Comparison of ENCODE assay signal across 16 cellular contexts in genomic region chr2:69456154-69456553, GRCh38. TPM values are rescaled to one million over a fixed set of nuclear protein-coding genes. Genes with fewer than 3 reads are reported as not detected.
DNase-seq lines count a peak whose midpoint lies in the region; ATAC-seq and TF ChIP-seq lines count a peak whose summit lies in the region.
"Had no signal": no experiment of that assay in that cellular context is flagged by ENCODE, and none has a peak within 500 bp of the region (broad histone marks: within the 10 kb centered on the region; RNA-seq: fewer than 3 reads in every experiment).

No MANE protein-coding gene starts in this region.

- H2BK120ac ChIP-seq in IMR-90 (ENCODE audit: low read depth, low read length) (no peak overlapping the region), trophoblast cell (ENCODE audit: insufficient read depth, low read length, poor library complexity) (no peak overlapping the region)

- H3K4me1 Mint-ChIP-seq in activated naive CD4-positive, alpha-beta T cell treated with anti-CD3 and anti-CD28 coated beads, Interleukin-2, amount 10 ng/mL, durations not matched to agents 7 days and 5 days: peaks cover 6% of the 10 kb centered on the region
- peaks cover 2 to 9% of the 10 kb centered on the region in 2 donors for H3K4me1 Mint-ChIP-seq in effector memory CD8-positive, alpha-beta T cell (ENCODE audit: low read depth in 2 of 2)
- peaks cover 12% of the 10 kb centered on the region for H3K4me1 Mint-ChIP-seq in stimulated activated effector memory CD8-positive, alpha-beta T cell treated with anti-CD3 and anti-CD28 coated beads, Interleukin-12 subunit alpha, Interleukin-12 subunit beta, amount 100 ng/mL, for 72 hours

- CTCF ChIA-PET in activated naive CD4-positive, alpha-beta T cell treated with anti-CD3 and anti-CD28 coated beads, Interleukin-2, amount 10 ng/mL, durations not matched to agents 7 days and 5 days (lab: Charles Lee): no interaction called here
- CTCF ChIA-PET in IMR-90 (lab: Yijun Ruan, JAX): no interaction called here

- no peak overlapping the region for H3K4me3 Mint-ChIP-seq in activated naive CD4-positive, alpha-beta T cell treated with anti-CD3 and anti-CD28 coated beads, Interleukin-2, amount 10 ng/mL, durations not matched to agents 7 days and 5 days
- no peak overlapping the region for H3K4me3 Mint-ChIP-seq in effector memory CD8-positive, alpha-beta T cell
- H3K4me3 Mint-ChIP-seq in stimulated activated effector memory CD8-positive, alpha-beta T cell treated with anti-CD3 and anti-CD28 coated beads, Interleukin-12 subunit alpha, Interleukin-12 subunit beta, amount 100 ng/mL, for 72 hours: no peak overlapping the region
- H3K4me3 Mint-ChIP-seq: CD4-positive, alpha-beta memory T cell had no signal

- DNase-seq in activated naive CD4-positive, alpha-beta T cell treated with anti-CD3 and anti-CD28 coated beads, Interleukin-2, amount 10 ng/mL, durations not matched to agents 7 days and 5 days: no peak
- no peak for DNase-seq in activated naive CD4-positive, alpha-beta T cell treated with Interleukin-2 at 50 U/mL for 16 hours
- DNase-seq in IMR-90: no peak
- DNase-seq in effector memory CD8-positive, alpha-beta T cell: no peak
- DNase-seq in stimulated activated effector memory CD8-positive, alpha-beta T cell treated with anti-CD3 and anti-CD28 coated beads, Interleukin-12 subunit alpha, Interleukin-12 subunit beta, amount 100 ng/mL, for 72 hours (ENCODE audit: low spot score in 2 of 2): no peak
- no peak for DNase-seq in trophoblast cell
- DNase-seq in SW480 (ENCODE audit: low spot score): no peak
- DNase-seq: AML-193; Calu3; CD4-positive, alpha-beta memory T cell; DND-41; GM23248; HCEC 1CT had no signal

- no peak for TF ChIP-seq POLR2A in IMR-90 (IDR thresholded peaks at IDR 0.05; ENCODE audit: low read depth, low read length)

- H2BK5ac ChIP-seq in IMR-90 (ENCODE audit: low read depth, low read length, poor library complexity, severe bottlenecking) (no peak overlapping the region), trophoblast cell (ENCODE audit: low read depth, low read length, poor library complexity) (no peak overlapping the region)

- peak overlapping the region; percentile 20 for H3K27ac Mint-ChIP-seq in activated naive CD4-positive, alpha-beta T cell treated with anti-CD3 and anti-CD28 coated beads, Interleukin-2, amount 10 ng/mL, durations not matched to agents 7 days and 5 days
- H3K27ac Mint-ChIP-seq in effector memory CD8-positive, alpha-beta T cell: peak overlapping the region; percentile 44 to 67
- H3K27ac Mint-ChIP-seq in stimulated activated effector memory CD8-positive, alpha-beta T cell treated with anti-CD3 and anti-CD28 coated beads, Interleukin-12 subunit alpha, Interleukin-12 subunit beta, amount 100 ng/mL, for 72 hours: peak overlapping the region; percentile 46

- H2BK20ac ChIP-seq in IMR-90 (ENCODE audit: low read depth, low read length): no peak overlapping the region

- H2AK5ac ChIP-seq in IMR-90 (ENCODE audit: low read depth, low read length) (no peak overlapping the region), trophoblast cell (ENCODE audit: low read length) (no peak overlapping the region)

- H3K27ac ChIP-seq in IMR-90 (ENCODE audit: insufficient read depth, low read length) (no peak overlapping the region), trophoblast cell (ENCODE audit: low read depth, low read length) (no peak overlapping the region)
- H3K27ac ChIP-seq: 22Rv1, A549, C4-2B, GM23248 had no signal

- H3K56ac ChIP-seq in IMR-90 (ENCODE audit: extremely low read depth, insufficient read depth, low read length): no peak overlapping the region

- no peak overlapping the region for H2BK12ac ChIP-seq in trophoblast cell (ENCODE audit: low read length)

- H3K9ac ChIP-seq in IMR-90 (ENCODE audit: low read depth, low read length) (no peak overlapping the region), trophoblast cell (ENCODE audit: low read length) (no peak overlapping the region)
- H3K9ac ChIP-seq: GM23248 had no signal

- no TSS peak for BruUV-seq in IMR-90 (replicated peaks; lab: Mats Ljungman, UMichigan)

- intact Hi-C loops in IMR-90 (cut with micrococcal nuclease): no loop called here

- H3K27me3 ChIP-seq in IMR-90 (ENCODE audit: control insufficient read depth, insufficient read depth, low read length): no peaks in the 10 kb centered on the region
- no peaks in the 10 kb centered on the region for H3K27me3 ChIP-seq in trophoblast cell (ENCODE audit: insufficient read depth, low read length)

- H3K36me3 Mint-ChIP-seq in activated naive CD4-positive, alpha-beta T cell treated with anti-CD3 and anti-CD28 coated beads, Interleukin-2, amount 10 ng/mL, durations not matched to agents 7 days and 5 days: peaks cover 9% of the 10 kb centered on the region
- peaks cover 4% of the 10 kb centered on the region for H3K36me3 Mint-ChIP-seq in effector memory CD8-positive, alpha-beta T cell (ENCODE audit: insufficient read depth)
- H3K36me3 Mint-ChIP-seq in stimulated activated effector memory CD8-positive, alpha-beta T cell treated with anti-CD3 and anti-CD28 coated beads, Interleukin-12 subunit alpha, Interleukin-12 subunit beta, amount 100 ng/mL, for 72 hours: peaks cover 22% of the 10 kb centered on the region

- H3K14ac ChIP-seq in IMR-90 (replicated peaks; ENCODE audit: low read depth, low read length) (no peak overlapping the region), trophoblast cell (ENCODE audit: low read length) (no peak overlapping the region)

- H3K9me3 ChIP-seq in IMR-90 (ENCODE audit: control insufficient read depth, insufficient read depth, low read length) (no peaks in the 10 kb centered on the region), trophoblast cell (ENCODE audit: insufficient read depth, low read depth, low read length) (no peaks in the 10 kb centered on the region)
- H3K9me3 ChIP-seq: A549 had no signal

- POLR2A ChIA-PET in IMR-90 (lab: Charles Lee; ENCODE audit: unreplicated experiment): no interaction called here

- H4K91ac ChIP-seq in IMR-90 (ENCODE audit: insufficient read depth, low read depth, low read length) (no peak overlapping the region), trophoblast cell (ENCODE audit: low read depth, low read length) (no peak overlapping the region)

- no peak overlapping the region for H2AK9ac ChIP-seq in IMR-90 (replicated peaks; ENCODE audit: low read depth, low read length, poor library complexity)

- no peak for TF ChIP-seq RAD21 in IMR-90 (IDR thresholded peaks at IDR 0.05; ENCODE audit: low read length)

- TF ChIP-seq CTCF in IMR-90 (conservative IDR thresholded peaks at IDR 0.05; ENCODE audit: low read depth, low read length): no peak

- in situ Hi-C loops in IMR-90 (cut with MboI; ENCODE audit: low sequenced_read_pairs): no loop called here

- H3K4me3 ChIP-seq in IMR-90 (ENCODE audit: insufficient read depth, low read depth, low read length) (no peak overlapping the region), trophoblast cell (ENCODE audit: low read depth, low read length) (no peak overlapping the region)
- H3K4me3 ChIP-seq: A549, GM23248 had no signal

- no peak overlapping the region for H2BK15ac ChIP-seq in IMR-90 (ENCODE audit: low read depth, low read length)

- H3K4me2 ChIP-seq in IMR-90 (ENCODE audit: low read depth, low read length) (no peak overlapping the region), trophoblast cell (ENCODE audit: low read length) (no peak overlapping the region)
- H3K4me2 ChIP-seq: A549 had no signal

- no peaks in the 10 kb centered on the region for H3K9me1 ChIP-seq in IMR-90 (ENCODE audit: insufficient read depth, low read length)

- H3K27me3 Mint-ChIP-seq in activated naive CD4-positive, alpha-beta T cell treated with anti-CD3 and anti-CD28 coated beads, Interleukin-2, amount 10 ng/mL, durations not matched to agents 7 days and 5 days: no peaks in the 10 kb centered on the region
- no peaks in the 10 kb centered on the region for H3K27me3 Mint-ChIP-seq in effector memory CD8-positive, alpha-beta T cell
- H3K27me3 Mint-ChIP-seq: CD4-positive, alpha-beta memory T cell had no signal

- WGBS in IMR-90 (ENCODE audit: extremely low coverage in 2 of 2, insufficient read length in 1 of 2), 2 experiments: no CpG with 5 or more reads among the region's 7 CpGs
- WGBS in trophoblast cell (ENCODE audit: extremely low coverage, insufficient coverage, insufficient read length): no CpG with 5 or more reads among the region's 7 CpGs

- H3K18ac ChIP-seq in IMR-90 (ENCODE audit: low read depth, low read length) (no peak overlapping the region), trophoblast cell (ENCODE audit: low read length) (no peak overlapping the region)

- dilution Hi-C loops in IMR-90 (cut with HindIII; ENCODE audit: low sequenced_read_pairs, unreplicated experiment): no loop called here

- H4K20me1 ChIP-seq in IMR-90 (ENCODE audit: insufficient read depth, low read length): no peaks in the 10 kb centered on the region

- H4K8ac ChIP-seq in IMR-90 (ENCODE audit: low read depth in 2 of 2, low read length in 2 of 2) (no peak overlapping the region), trophoblast cell (ENCODE audit: low read depth, low read length) (no peak overlapping the region)

- H3K4ac ChIP-seq in IMR-90 (ENCODE audit: low read depth, low read length) (no peak overlapping the region), trophoblast cell (ENCODE audit: low read depth, low read length) (no peak overlapping the region)

- no peaks in the 10 kb centered on the region for H3K79me2 ChIP-seq in trophoblast cell (ENCODE audit: control insufficient read depth, insufficient read depth, low read length, poor library complexity)

- H4K5ac ChIP-seq in IMR-90 (ENCODE audit: low read depth, low read length): no peak overlapping the region

- no peak overlapping the region for H4K12ac ChIP-seq in trophoblast cell (ENCODE audit: low read depth, low read length)

- H3K36me3 ChIP-seq in IMR-90 (ENCODE audit: control insufficient read depth, insufficient read depth, low read length) (no peaks in the 10 kb centered on the region), trophoblast cell (ENCODE audit: control insufficient read depth in 1 of 2, insufficient read depth in 2 of 2, low read length in 2 of 2) (no peaks in the 10 kb centered on the region)

- peak; percentile 63 for ATAC-seq in IMR-90 (ENCODE audit: low read depth)
- ATAC-seq in effector memory CD8-positive, alpha-beta T cell (replicated peaks): no peak
- no peak for ATAC-seq in stimulated activated effector memory CD8-positive, alpha-beta T cell treated with anti-CD3 and anti-CD28 coated beads, Interleukin-12 subunit alpha, Interleukin-12 subunit beta, amount 100 ng/mL, for 72 hours
- ATAC-seq: A549 had no signal

- H3K9me3 Mint-ChIP-seq in activated naive CD4-positive, alpha-beta T cell treated with anti-CD3 and anti-CD28 coated beads, Interleukin-2, amount 10 ng/mL, durations not matched to agents 7 days and 5 days: no peaks in the 10 kb centered on the region
- no peaks in the 10 kb centered on the region for H3K9me3 Mint-ChIP-seq in effector memory CD8-positive, alpha-beta T cell
- no peaks in the 10 kb centered on the region for H3K9me3 Mint-ChIP-seq in stimulated activated effector memory CD8-positive, alpha-beta T cell treated with anti-CD3 and anti-CD28 coated beads, Interleukin-12 subunit alpha, Interleukin-12 subunit beta, amount 100 ng/mL, for 72 hours
- H3K9me3 Mint-ChIP-seq: CD4-positive, alpha-beta memory T cell had no signal

- H3K79me1 ChIP-seq in IMR-90 (ENCODE audit: low read depth in 1 of 2, low read length in 2 of 2): no peaks in the 10 kb centered on the region
- no peaks in the 10 kb centered on the region for H3K79me1 ChIP-seq in trophoblast cell (ENCODE audit: low read length)

- H3K23ac ChIP-seq in IMR-90 (ENCODE audit: low read depth, low read length) (no peak overlapping the region), trophoblast cell (ENCODE audit: low read length) (no peak overlapping the region)

- H2AFZ ChIP-seq in IMR-90 (replicated peaks; ENCODE audit: low read length, poor library complexity): no peak overlapping the region
- no peak overlapping the region for H2AFZ ChIP-seq in trophoblast cell (ENCODE audit: insufficient read depth, low read length, poor library complexity)
- H2AFZ ChIP-seq: GM23248 had no signal

- H3K4me1 ChIP-seq in IMR-90 (ENCODE audit: control insufficient read depth, insufficient read depth, low read length) (0 out of 2 replicates have a peak, but pooled peaks cover 2% of the 10 kb centered on the region), trophoblast cell (ENCODE audit: control insufficient read depth in 1 of 2, insufficient read depth in 2 of 2, low read length in 2 of 2) (peaks cover 5 to 6% of the 10 kb centered on the region in 2 experiments)
- H3K4me1 ChIP-seq: A549 had no signal

RNA-seq across cellular contexts. Expression of gene NFU1, which starts 18.9 kb away (rescaled TPM):
- total RNA-seq in IMR-90 (2012; rRNA removed): 24.0 and 40.0 TPM in 2 replicates
- polyA plus RNA-seq in IMR-90 (2012; rRNA removed): 32.2 and 32.4 TPM in 2 replicates
- 9.3 and 15.4 TPM in 2 replicates for polyA plus RNA-seq in IMR-90 (2012; cell fraction: cytosol; rRNA removed)
- polyA plus RNA-seq in IMR-90 (2012; cell fraction: nucleus; rRNA removed; ENCODE audit: low replicate concordance): 3.0 and 16.0 TPM in 2 replicates
- polyA plus RNA-seq in trophoblast cell (2013): 85.9 and 87.5 TPM in 2 replicates
